ENCODE assay signal across 8 cellular contexts in genomic region chr6:150450918-150451317, GRCh38.
"Had no signal": no experiment of that assay in that cellular context is flagged by ENCODE, and none has a peak within 500 bp of the region (broad histone marks: within the 10 kb centered on the region; RNA-seq: fewer than 3 reads in every experiment).

No MANE protein-coding gene starts in this region.

- DNase-seq: H9, HCEC 1CT, HFFc6, IMR-90 had no signal

- H3K27ac Mint-ChIP-seq: GM23338, HFFc6 had no signal

- H2AFZ ChIP-seq: GM23338 had no signal

- H3K4me3 ChIP-seq: GM23338 had no signal

- H3K27ac ChIP-seq: HL-60 had no signal

- FAIRE-seq: H1, H54 had no signal

- H3K4me3 Mint-ChIP-seq: GM23338, H9, HFFc6 had no signal

- H3K9me3 Mint-ChIP-seq: GM23338, H9, HFFc6 had no signal

- H3K4me2 ChIP-seq: GM23338 had no signal
